Comparison of ENCODE assay signal across 21 cellular contexts in the genomic region with DNA sequence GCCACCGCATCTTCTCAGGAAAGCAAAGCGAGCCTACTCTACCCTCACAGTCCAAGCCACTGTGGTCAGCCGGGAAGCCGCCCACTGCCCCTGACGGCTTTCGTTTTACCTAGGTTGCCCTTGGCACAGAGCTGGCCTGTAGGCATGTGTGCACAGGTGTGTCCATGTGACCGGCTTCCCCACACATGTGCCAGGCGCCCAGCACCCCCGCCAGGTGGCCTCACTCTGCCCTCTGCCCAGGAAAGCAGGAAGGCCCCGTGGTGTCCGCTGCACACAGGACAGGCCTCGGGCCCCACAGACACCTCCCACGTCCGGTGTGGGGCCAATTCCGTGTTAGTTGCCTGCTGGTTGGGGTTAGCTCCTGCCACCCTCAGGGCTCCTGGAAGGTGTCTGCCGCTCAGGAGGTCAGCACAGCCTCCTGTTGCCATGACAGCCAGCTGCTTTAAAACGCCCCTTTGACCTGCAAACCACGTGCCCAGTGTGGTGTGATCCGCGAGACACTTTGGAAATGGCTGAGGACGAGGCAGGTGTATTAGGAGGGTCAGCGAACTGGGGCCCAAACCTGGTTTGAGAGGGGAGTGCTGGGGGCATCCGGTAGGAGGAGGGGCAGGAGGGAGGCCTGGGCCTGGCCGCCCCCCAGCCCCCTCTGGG. TPM values are rescaled to one million over a fixed set of nuclear protein-coding genes. Genes with fewer than 3 reads are reported as not detected.
DNase-seq lines count a peak whose midpoint lies in the region; ATAC-seq and TF ChIP-seq lines count a peak whose summit lies in the region.
"Had no signal": no experiment of that assay in that cellular context is flagged by ENCODE, and none has a peak within 500 bp of the region (broad histone marks: within the 10 kb centered on the region; RNA-seq: fewer than 3 reads in every experiment).

No MANE protein-coding gene starts in this region.

- H3K4me1 ChIP-seq in esophagus squamous epithelium (peaks cover 0 to 27% (median 14%) of the 10 kb centered on the region in 3 donors), thyroid gland (peaks cover 18 to 30% of the 10 kb centered on the region in 2 donors)
- H3K4me1 ChIP-seq: parathyroid adenoma had no signal

- no peaks in the 10 kb centered on the region for H3K9me3 Mint-ChIP-seq in osteocyte (ENCODE audit: unreplicated experiment)
- H3K9me3 Mint-ChIP-seq: activated T-cell treated with anti-CD3 and anti-CD28 coated beads, Interleukin-2, amount 50 U/mL, for 4 hours; CD8-positive, alpha-beta T cell; H9; natural killer cell treated with Interleukin-12 subunit alpha and Interleukin-12 subunit beta and Interleukin-15 and Interleukin-18, amount 100 ng/mL, for 72 hours had no signal

- peaks cover 0 to 77% (median 11%) of the 10 kb centered on the region in 3 donors for H3K36me3 ChIP-seq in esophagus squamous epithelium
- no peaks in the 10 kb centered on the region for H3K36me3 ChIP-seq in thyroid gland

- ATAC-seq in Right ventricle myocardium inferior (no peak), left cardiac atrium (no peak), GM19395 (IDR thresholded peaks at IDR 0.05; ENCODE audit: unreplicated experiment) (no peak), HG03469 (IDR thresholded peaks at IDR 0.05; ENCODE audit: unreplicated experiment) (no peak)
- ATAC-seq: activated T-cell treated with anti-CD3 and anti-CD28 coated beads, Interleukin-2, amount 50 U/mL, for 4 hours; CD8-positive, alpha-beta T cell; natural killer cell treated with Interleukin-12 subunit alpha and Interleukin-12 subunit beta and Interleukin-15 and Interleukin-18, amount 100 ng/mL, for 72 hours had no signal

- DNase-seq in Right ventricle myocardium inferior (ENCODE audit: missing footprints) (peak; percentile 53), left cardiac atrium (no peak), esophagus squamous epithelium (lab: John Stamatoyannopoulos, UW) (no peak), mucosa of gallbladder (ENCODE audit: low spot score) (peak; percentile 64), thyroid gland (peak; percentile 22 to 36), osteocyte (ENCODE audit: extremely low spot score, unreplicated experiment) (no peak)
- DNase-seq: activated CD4-positive, alpha-beta T cell treated with anti-CD3 and anti-CD28 coated beads for 4 hours; activated T-cell treated with anti-CD3 and anti-CD28 coated beads, Interleukin-2, amount 50 U/mL, for 4 hours; AML-193; CD8-positive, alpha-beta T cell; H9; KBM-7; NCI-H1436 treated with DMSO at 0.1 percent for 48 hours; NCI-H510A; stimulated activated CD8-positive, alpha-beta memory T cell treated with anti-CD3 and anti-CD28 coated beads, Interleukin-4, amount 100 ng/mL, for 48 hours had no signal

- no peaks in the 10 kb centered on the region for H3K27me3 Mint-ChIP-seq in osteocyte (ENCODE audit: unreplicated experiment)
- H3K27me3 Mint-ChIP-seq: natural killer cell treated with Interleukin-12 subunit alpha and Interleukin-12 subunit beta and Interleukin-15 and Interleukin-18, amount 100 ng/mL, for 72 hours had no signal

- H3K4me1 Mint-ChIP-seq in osteocyte (ENCODE audit: unreplicated experiment): no peaks in the 10 kb centered on the region
- H3K4me1 Mint-ChIP-seq: H9, mesothelial cell of epicardium had no signal

- H3K4me3 ChIP-seq in esophagus squamous epithelium: peak overlapping the region in 1 of 4 donors; percentile 21
- no peak overlapping the region for H3K4me3 ChIP-seq in thyroid gland (replicated peaks in 1 of 3)
- H3K4me3 ChIP-seq: PC-9 had no signal

- TF ChIP-seq POLR2A in esophagus squamous epithelium (IDR thresholded peaks at IDR 0.05) (no peak), thyroid gland (IDR thresholded peaks at IDR 0.05) (no peak)

- no peak overlapping the region for H3K27ac Mint-ChIP-seq in osteocyte (ENCODE audit: unreplicated experiment)
- H3K27ac Mint-ChIP-seq: CD8-positive, alpha-beta T cell; mesothelial cell of epicardium; natural killer cell treated with Interleukin-12 subunit alpha and Interleukin-12 subunit beta and Interleukin-15 and Interleukin-18, amount 100 ng/mL, for 72 hours had no signal

- H3K36me3 Mint-ChIP-seq in osteocyte (ENCODE audit: unreplicated experiment): peaks cover 18% of the 10 kb centered on the region

- H3K9me3 ChIP-seq in esophagus squamous epithelium (no peaks in the 10 kb centered on the region), thyroid gland (no peaks in the 10 kb centered on the region)

- H3K27me3 ChIP-seq in esophagus squamous epithelium (no peaks in the 10 kb centered on the region), thyroid gland (no peaks in the 10 kb centered on the region)

- intact Hi-C loops in Right ventricle myocardium inferior (cut with DNase I): no loop called here
- intact Hi-C loops in left cardiac atrium (cut with DNase I): no loop called here
- intact Hi-C loops in esophagus squamous epithelium (cut with DNase I): no loop called here
- intact Hi-C loops in thyroid gland (cut with DNase I): no loop called here

- H3K27ac ChIP-seq in esophagus squamous epithelium (peak overlapping the region in 3 of 4 donors; percentile 16 to 29 (median 28)), thyroid gland (peak overlapping the region in 2 of 3 donors; percentile 86 to 99)
- H3K27ac ChIP-seq: parathyroid adenoma, PC-9 had no signal

- H3K4me3 Mint-ChIP-seq in osteocyte (ENCODE audit: unreplicated experiment): no peak overlapping the region
- H3K4me3 Mint-ChIP-seq: activated T-cell treated with anti-CD3 and anti-CD28 coated beads, Interleukin-2, amount 50 U/mL, for 4 hours; CD8-positive, alpha-beta T cell; H9; mesothelial cell of epicardium; natural killer cell treated with Interleukin-12 subunit alpha and Interleukin-12 subunit beta and Interleukin-15 and Interleukin-18, amount 100 ng/mL, for 72 hours had no signal

- WGBS in esophagus squamous epithelium, 2 donors: 52 to 84% methylated on average over 5 of the region's 24 CpGs
- WGBS in thyroid gland, 2 donors: 89 to 94% methylated on average over 15 to 17 of the region's 24 CpGs

- TF ChIP-seq CTCF in esophagus squamous epithelium (IDR thresholded peaks at IDR 0.05) (no peak), thyroid gland (IDR thresholded peaks at IDR 0.05) (no peak), osteocyte (IDR thresholded peaks at IDR 0.05) (no peak)

RNA-seq across cellular contexts. Expression of a gene that starts 28.7 kb away (rescaled TPM):
- total RNA-seq in Right ventricle myocardium inferior (34.5 TPM), left cardiac atrium (10 to 100 TPM; 15.5 to 25.0 TPM), esophagus squamous epithelium (1 to 10 TPM; 1.7 to 5.8 (median 5.5) TPM), mucosa of gallbladder (9.9 TPM), thyroid gland (10 to 100 TPM in 1 of 4 donors, 1 to 10 TPM in 3; 7.2 to 11.1 (median 8.4) TPM), osteocyte (0.13 and 0.16 TPM in 2 replicates)

RNA-seq across cellular contexts. Expression of a gene that starts 52.3 kb away (rescaled TPM):
- total RNA-seq in Right ventricle myocardium inferior: 2.0 TPM
- total RNA-seq in left cardiac atrium: 1 to 10 TPM; 1.4 to 2.5 TPM
- 1 to 10 TPM; 2.7 to 8.6 (median 4.0) TPM for total RNA-seq in esophagus squamous epithelium
- 26.7 TPM for total RNA-seq in mucosa of gallbladder
- total RNA-seq in thyroid gland: 1 to 10 TPM; 3.4 to 7.6 (median 4.6) TPM
- 5.4 and 7.6 TPM in 2 replicates for total RNA-seq in osteocyte

Comparison
In these comparisons a context has a peak if more than half of its experiments do, and no peak if none do; other contexts are left out.
1. DNase-seq: peak in Right ventricle myocardium inferior (single experiment), mucosa of gallbladder (single experiment) and thyroid gland (2 of 2); none in left cardiac atrium (single experiment), esophagus squamous epithelium (single experiment) and osteocyte (single experiment).